ENCODE assay signal across 7 cellular contexts in genomic region chr10:6238613-6239212, GRCh38. TPM values are rescaled to one million over a fixed set of nuclear protein-coding genes. Genes with fewer than 3 reads are reported as not detected.
DNase-seq lines count a peak whose midpoint lies in the region; ATAC-seq, FAIRE-seq and TF ChIP-seq lines count a peak whose summit lies in the region.
"Not testable (repeated sequence)": the region's sequence is repeated elsewhere in the genome, so short reads cannot be mapped to it uniquely, and the experiment has no call there.

No MANE protein-coding gene starts in this region.

- not testable (repeated sequence) for H3K79me2 ChIP-seq in PC-3 (ENCODE audit: low read length); mammary epithelial cell (ENCODE audit: insufficient read depth, low read length); keratinocyte (ENCODE audit: control insufficient read depth, insufficient read depth, low read length)

- intact Hi-C loops in CD4-positive, alpha-beta T cell (cut with DNase I, micrococcal nuclease); psoas muscle (cut with DNase I): not testable (repeated sequence)
- intact Hi-C loops in PC-3 (cut with micrococcal nuclease) (loop anchor here (2.0 kb wide), 2 partner anchors 36 kb away; partner anchors contain the start of gene PFKFB3), mammary epithelial cell (cut with micrococcal nuclease) (loop anchor here (1.0 kb wide), 4 partner anchors 11 to 37 kb away; no protein-coding TSS in a partner anchor)

- H3K9ac ChIP-seq in PC-3 (ENCODE audit: low read length); mammary epithelial cell (ENCODE audit: insufficient read depth, low read length); keratinocyte (ENCODE audit: control insufficient read depth, extremely low read depth, insufficient read depth, low read length): not testable (repeated sequence)

- H3K9me1 ChIP-seq in keratinocyte (ENCODE audit: control insufficient read depth, extremely low read depth, insufficient read depth, low read length): not testable (repeated sequence)

- not testable (repeated sequence) for H3K9me2 ChIP-seq in PC-3 (replicated peaks; ENCODE audit: low read length)

- in situ Hi-C loops in mammary epithelial cell (cut with MboI; ENCODE audit: low sequenced_read_pairs in 2 of 2): not testable (repeated sequence)

- not testable (repeated sequence) for H3K4me3 ChIP-seq in PC-3 (ENCODE audit: low read length); mammary epithelial cell (replicated peaks in 1 of 3; ENCODE audit: insufficient read depth in 1 of 3, low read depth in 2 of 3, low read length in 3 of 3); keratinocyte (ENCODE audit: control insufficient read depth in 2 of 3, extremely low read depth in 1 of 3, insufficient read depth in 2 of 3, low read depth in 1 of 3, low read length in 3 of 3); psoas muscle

- H3K4me1 Mint-ChIP-seq in CD4-positive, alpha-beta T cell (ENCODE audit: low read depth); activated naive CD4-positive, alpha-beta T cell treated with anti-CD3 and anti-CD28 coated beads, Interleukin-2, amount 50 U/mL, for 24 hours: not testable (repeated sequence)
- H3K4me1 Mint-ChIP-seq in activated CD4-positive, alpha-beta T cell treated with anti-CD3 and anti-CD28 coated beads, Interleukin-2, amount 10 ng/mL, durations not matched to agents 7 days and 5 days: peaks cover 34% of the 10 kb centered on the region

- not testable (repeated sequence) for H3K4me3 Mint-ChIP-seq in CD4-positive, alpha-beta T cell; activated CD4-positive, alpha-beta T cell treated with anti-CD3 and anti-CD28 coated beads, Interleukin-2, amount 10 ng/mL, durations not matched to agents 7 days and 5 days
- peak overlapping the region; percentile 4 for H3K4me3 Mint-ChIP-seq in activated naive CD4-positive, alpha-beta T cell treated with anti-CD3 and anti-CD28 coated beads, Interleukin-2, amount 50 U/mL, for 24 hours

- not testable (repeated sequence) for H3F3A ChIP-seq in PC-3 (ENCODE audit: low read length, unreplicated experiment)

- not testable (repeated sequence) for H3K27me3 ChIP-seq in CD4-positive, alpha-beta T cell (ENCODE audit: control insufficient read depth, insufficient read depth, low read length); PC-3 (ENCODE audit: low read length); mammary epithelial cell (ENCODE audit: insufficient read depth, low read length); keratinocyte (ENCODE audit: control insufficient read depth, extremely low read depth, insufficient read depth, low read length); psoas muscle (ENCODE audit: insufficient read depth in 3 of 3, low read length in 2 of 3)

- H2AFZ ChIP-seq in PC-3 (ENCODE audit: low read length); keratinocyte (ENCODE audit: control insufficient read depth, low read length): not testable (repeated sequence)
- peak overlapping the region; percentile 6 for H2AFZ ChIP-seq in mammary epithelial cell (ENCODE audit: low read depth, low read length)

- H3K9me3 ChIP-seq in CD4-positive, alpha-beta T cell (ENCODE audit: control insufficient read depth, low read length); PC-3 (ENCODE audit: low read length); mammary epithelial cell (replicated peaks; ENCODE audit: insufficient read depth, low read length); keratinocyte (ENCODE audit: control insufficient read depth, low read depth, low read length); psoas muscle: not testable (repeated sequence)

- H3K36me3 Mint-ChIP-seq in CD4-positive, alpha-beta T cell (ENCODE audit: low read depth): peaks cover 58% of the 10 kb centered on the region
- H3K36me3 Mint-ChIP-seq in activated CD4-positive, alpha-beta T cell treated with anti-CD3 and anti-CD28 coated beads, Interleukin-2, amount 10 ng/mL, durations not matched to agents 7 days and 5 days (ENCODE audit: low read depth): peaks cover 36% of the 10 kb centered on the region
- peaks cover 12% of the 10 kb centered on the region for H3K36me3 Mint-ChIP-seq in activated naive CD4-positive, alpha-beta T cell treated with anti-CD3 and anti-CD28 coated beads, Interleukin-2, amount 50 U/mL, for 24 hours

- BruUV-seq in PC-3 (replicated peaks; lab: Mats Ljungman, UMichigan); mammary epithelial cell (replicated peaks; lab: Mats Ljungman, UMichigan): not testable (repeated sequence)

- not testable (repeated sequence) for H3K9me3 Mint-ChIP-seq in CD4-positive, alpha-beta T cell; activated CD4-positive, alpha-beta T cell treated with anti-CD3 and anti-CD28 coated beads, Interleukin-2, amount 10 ng/mL, durations not matched to agents 7 days and 5 days; activated naive CD4-positive, alpha-beta T cell treated with anti-CD3 and anti-CD28 coated beads, Interleukin-2, amount 50 U/mL, for 24 hours

- FAIRE-seq in keratinocyte (lab: Jason Lieb, UNC): not testable (repeated sequence)

- peak overlapping the region; percentile 58 for H3K27ac Mint-ChIP-seq in CD4-positive, alpha-beta T cell
- peak overlapping the region; percentile 62 for H3K27ac Mint-ChIP-seq in activated CD4-positive, alpha-beta T cell treated with anti-CD3 and anti-CD28 coated beads, Interleukin-2, amount 10 ng/mL, durations not matched to agents 7 days and 5 days
- H3K27ac Mint-ChIP-seq in activated naive CD4-positive, alpha-beta T cell treated with anti-CD3 and anti-CD28 coated beads, Interleukin-2, amount 50 U/mL, for 24 hours: not testable (repeated sequence)

- not testable (repeated sequence) for H4K20me1 ChIP-seq in PC-3 (ENCODE audit: low read length); mammary epithelial cell (ENCODE audit: insufficient read depth, low read length); keratinocyte (ENCODE audit: control insufficient read depth, extremely low read depth, insufficient read depth, low read length)

- not testable (repeated sequence) for H3K27me3 Mint-ChIP-seq in CD4-positive, alpha-beta T cell; activated CD4-positive, alpha-beta T cell treated with anti-CD3 and anti-CD28 coated beads, Interleukin-2, amount 10 ng/mL, durations not matched to agents 7 days and 5 days; activated naive CD4-positive, alpha-beta T cell treated with anti-CD3 and anti-CD28 coated beads, Interleukin-2, amount 50 U/mL, for 24 hours

- H3K27ac ChIP-seq in CD4-positive, alpha-beta T cell (ENCODE audit: low read depth, low read length): not testable (repeated sequence)
- peak overlapping the region; percentile 57 for H3K27ac ChIP-seq in PC-3 (ENCODE audit: low read length)
- H3K27ac ChIP-seq in mammary epithelial cell (ENCODE audit: insufficient read depth, low read depth, low read length): peak overlapping the region; percentile 24
- H3K27ac ChIP-seq in keratinocyte (ENCODE audit: control insufficient read depth, insufficient read depth, low read length): peak overlapping the region; percentile 34
- peak overlapping the region; percentile 63 for H3K27ac ChIP-seq in psoas muscle

- WGBS in mammary epithelial cell (ENCODE audit: low coverage, missing lambda C conversion rate): 45% methylated on average over 6 of the region's 6 CpGs
- 86 to 94% (median 90%) methylated on average over 6 of the region's 6 CpGs for whole genome bisulfite sequencing in psoas muscle, 3 donors

- H3K4me1 ChIP-seq in PC-3 (ENCODE audit: insufficient read depth, low read length); psoas muscle: not testable (repeated sequence)
- peaks cover 20% of the 10 kb centered on the region for H3K4me1 ChIP-seq in mammary epithelial cell (ENCODE audit: insufficient read depth, low read length)
- peaks cover 10% of the 10 kb centered on the region for H3K4me1 ChIP-seq in keratinocyte (ENCODE audit: control insufficient read depth, extremely low read depth, insufficient read depth, low read length)

- not testable (repeated sequence) for ATAC-seq in CD4-positive, alpha-beta T cell (ENCODE audit: poor library complexity); PC-3; psoas muscle

- DNase-seq in CD4-positive, alpha-beta T cell; PC-3; activated CD4-positive, alpha-beta T cell treated with anti-CD3 and anti-CD28 coated beads, Interleukin-2, amount 10 ng/mL, durations not matched to agents 7 days and 5 days; mammary epithelial cell; keratinocyte (ENCODE audit: low read depth, low spot score); psoas muscle: not testable (repeated sequence)

- H3K4me2 ChIP-seq in PC-3 (ENCODE audit: low read length): peak overlapping the region; percentile 41
- peak overlapping the region; percentile 34 for H3K4me2 ChIP-seq in mammary epithelial cell (ENCODE audit: insufficient read depth, low read depth, low read length)
- peak overlapping the region; percentile 30 for H3K4me2 ChIP-seq in keratinocyte (ENCODE audit: control insufficient read depth, extremely low read depth, insufficient read depth, low read depth, low read length)

- POLR2A ChIA-PET in CD4-positive, alpha-beta T cell (lab: Charles Lee): interaction anchor here (1.3 kb wide), 1 partner anchor 109 kb away, joined by 3 read pairs; no protein-coding TSS in a partner anchor
- POLR2A ChIA-PET in PC-3 (lab: Charles Lee; ENCODE audit: unreplicated experiment); activated CD4-positive, alpha-beta T cell treated with anti-CD3 and anti-CD28 coated beads, Interleukin-2, amount 10 ng/mL, durations not matched to agents 7 days and 5 days (lab: Charles Lee): not testable (repeated sequence)

- TF ChIP-seq CTCF in CD4-positive, alpha-beta T cell (IDR thresholded peaks at IDR 0.05); PC-3 (conservative IDR thresholded peaks at IDR 0.05; ENCODE audit: low read depth, low read length); mammary epithelial cell (conservative IDR thresholded peaks at IDR 0.05 in 1 of 2, IDR thresholded peaks at IDR 0.05 in 1 of 2; ENCODE audit: extremely low read depth in 1 of 2, insufficient read depth in 1 of 2, low read depth in 1 of 2, low read length in 2 of 2); keratinocyte (optimal IDR thresholded peaks at IDR 0.05 in 1 of 3, IDR thresholded peaks at IDR 0.05 in 1 of 3, conservative IDR thresholded peaks at IDR 0.05 in 1 of 3; ENCODE audit: extremely low read depth in 1 of 3, insufficient read depth in 2 of 3, low read length in 3 of 3); psoas muscle (IDR thresholded peaks at IDR 0.05): not testable (repeated sequence)

- dilution Hi-C loops in mammary epithelial cell (cut with HindIII; ENCODE audit: low sequenced_read_pairs): loop anchor here (5.0 kb wide), 1 partner anchor 59 kb away; no protein-coding TSS in a partner anchor
- dilution Hi-C loops in keratinocyte (cut with MboI; ENCODE audit: extremely low pct_ligation_motif_present, low sequenced_read_pairs): not testable (repeated sequence)

- H3K36me3 ChIP-seq in PC-3 (ENCODE audit: low read depth, low read length); mammary epithelial cell (ENCODE audit: insufficient read depth, low read length); keratinocyte (ENCODE audit: control insufficient read depth in 2 of 2, extremely low read depth in 1 of 2, insufficient read depth in 2 of 2, low read length in 2 of 2): not testable (repeated sequence)
- H3K36me3 ChIP-seq in psoas muscle (ENCODE audit: insufficient read depth in 1 of 2, low read depth in 1 of 2): peaks cover under 1 to 25% of the 10 kb centered on the region in 2 donors

- CTCF ChIA-PET in CD4-positive, alpha-beta T cell (lab: Charles Lee): interaction anchor here (1.5 to 1.8 kb wide), 2 partner anchors 37 to 163 kb away, joined by 3 to 8 read pairs; no protein-coding TSS in a partner anchor
- CTCF ChIA-PET in PC-3 (lab: Charles Lee); mammary epithelial cell (lab: Charles Lee; ENCODE audit: low non-redundant PET): not testable (repeated sequence)
- CTCF ChIA-PET in activated CD4-positive, alpha-beta T cell treated with anti-CD3 and anti-CD28 coated beads, Interleukin-2, amount 10 ng/mL, durations not matched to agents 7 days and 5 days (lab: Charles Lee): interaction anchor here (1.2 to 2.0 kb wide), 3 partner anchors 24 to 163 kb away, joined by 3 to 7 read pairs (median 5); partner anchors contain the start of gene PFKFB3

RNA-seq across cellular contexts. Expression of gene PFKFB3, which starts 36.0 kb away (rescaled TPM):
- 100 to 1,000 TPM; 142 to 145 TPM for total RNA-seq in CD4-positive, alpha-beta T cell
- 19.5 and 22.7 TPM in 2 replicates for total RNA-seq in PC-3 (2014; rRNA removed)
- 10 to 100 TPM; 77.1 to 82.2 TPM for total RNA-seq in activated CD4-positive, alpha-beta T cell treated with anti-CD3 and anti-CD28 coated beads, Interleukin-2, amount 10 ng/mL, durations not matched to agents 7 days and 5 days
- total RNA-seq in mammary epithelial cell: 10 to 100 TPM; 24.0 to 49.5 TPM
- 28.1 TPM for polyA plus RNA-seq in mammary epithelial cell
- polyA minus RNA-seq in mammary epithelial cell: 54.2 TPM
- polyA plus RNA-seq in keratinocyte: 14.0 to 21.3 TPM (median 18.6 TPM) in 3 replicates
- polyA plus RNA-seq in keratinocyte (2011; ENCODE audit: low read depth): 9.7 TPM
- polyA plus RNA-seq in keratinocyte (2011; cell fraction: cytosol; rRNA removed): 10.1 and 12.3 TPM in 2 replicates
- 38.8 and 41.3 TPM in 2 replicates for polyA plus RNA-seq in keratinocyte (2011; cell fraction: nucleus; rRNA removed)
- 20.0 and 30.1 TPM in 2 replicates for polyA plus RNA-seq in keratinocyte (2012; ENCODE audit: low replicate concordance)
- 14.3 to 51.9 TPM (median 22.7 TPM) in 3 replicates for polyA minus RNA-seq in keratinocyte
- 11.9 TPM for polyA minus RNA-seq in keratinocyte (2011; cell fraction: cytosol; rRNA and poly(A)+ RNA removed)
- 21.3 and 28.9 TPM in 2 replicates for polyA minus RNA-seq in keratinocyte (2011; cell fraction: nucleus; rRNA and poly(A)+ RNA removed)
- total RNA-seq in psoas muscle: 100 to 1,000 TPM in 3 of 4 donors, 10 to 100 TPM in 1; 25.4 to 225 (median 148) TPM
- 100 to 1,000 TPM in 2 of 3 donors, 10 to 100 TPM in 1; 26.7 to 704 (median 448) TPM for polyA plus RNA-seq in psoas muscle
